Comparison of ENCODE assay signal across 2 cellular contexts in the genomic region with DNA sequence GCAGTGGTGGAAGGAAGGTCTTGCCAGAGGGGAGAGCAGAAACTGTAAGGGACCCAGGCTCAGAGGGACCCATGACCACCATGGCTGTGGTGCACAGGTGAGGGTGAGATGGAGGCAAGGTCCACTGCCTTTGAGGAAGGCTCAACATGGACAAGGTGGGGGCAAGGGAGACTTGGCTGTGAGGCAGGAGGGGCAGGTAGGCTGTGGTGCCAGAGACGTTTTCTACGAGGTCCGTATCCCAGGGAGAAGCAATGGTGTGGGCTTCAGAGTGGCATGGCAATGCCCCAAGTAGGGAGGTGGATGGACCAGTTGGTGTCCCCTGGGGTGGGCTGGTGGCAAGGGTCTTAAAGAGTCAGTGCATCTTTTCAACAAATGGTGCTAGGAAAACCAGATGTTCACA.
TF ChIP-seq lines count a peak whose summit lies in the region.

No MANE protein-coding gene starts in this region.

TF ChIP-seq in H1, 55 proteins besides CTCF, POLR2A, EP300 and RAD21:
- TF ChIP-seq GABPA (IDR thresholded peaks at IDR 0.05; ENCODE audit: borderline replicate concordance, insufficient read depth, low read length) (no peak), POU5F1 (IDR thresholded peaks at IDR 0.05; ENCODE audit: low read depth, low read length) (no peak), BRCA1 (IDR thresholded peaks at IDR 0.05; ENCODE audit: low read depth, low read length) (no peak), CHD1 (IDR thresholded peaks at IDR 0.05; ENCODE audit: low read depth, low read length) (no peak), CBX5 (IDR thresholded peaks at IDR 0.05; ENCODE audit: low read depth, low read length) (no peak), SIX5 (IDR thresholded peaks at IDR 0.05; ENCODE audit: low read depth, low read length) (no peak), SP4 (IDR thresholded peaks at IDR 0.05; ENCODE audit: low read length) (no peak)
- TF ChIP-seq, protein P1, sequence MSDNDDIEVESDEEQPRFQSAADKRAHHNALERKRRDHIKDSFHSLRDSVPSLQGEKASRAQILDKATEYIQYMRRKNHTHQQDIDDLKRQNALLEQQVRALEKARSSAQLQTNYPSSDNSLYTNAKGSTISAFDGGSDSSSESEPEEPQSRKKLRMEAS (IDR thresholded peaks at IDR 0.05) = no peak
- TF ChIP-seq, protein P2, sequence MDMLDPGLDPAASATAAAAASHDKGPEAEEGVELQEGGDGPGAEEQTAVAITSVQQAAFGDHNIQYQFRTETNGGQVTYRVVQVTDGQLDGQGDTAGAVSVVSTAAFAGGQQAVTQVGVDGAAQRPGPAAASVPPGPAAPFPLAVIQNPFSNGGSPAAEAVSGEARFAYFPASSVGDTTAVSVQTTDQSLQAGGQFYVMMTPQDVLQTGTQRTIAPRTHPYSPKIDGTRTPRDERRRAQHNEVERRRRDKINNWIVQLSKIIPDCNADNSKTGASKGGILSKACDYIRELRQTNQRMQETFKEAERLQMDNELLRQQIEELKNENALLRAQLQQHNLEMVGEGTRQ (IDR thresholded peaks at IDR 0.05; ENCODE audit: low read length) = no peak
- TF ChIP-seq, protein P3, sequence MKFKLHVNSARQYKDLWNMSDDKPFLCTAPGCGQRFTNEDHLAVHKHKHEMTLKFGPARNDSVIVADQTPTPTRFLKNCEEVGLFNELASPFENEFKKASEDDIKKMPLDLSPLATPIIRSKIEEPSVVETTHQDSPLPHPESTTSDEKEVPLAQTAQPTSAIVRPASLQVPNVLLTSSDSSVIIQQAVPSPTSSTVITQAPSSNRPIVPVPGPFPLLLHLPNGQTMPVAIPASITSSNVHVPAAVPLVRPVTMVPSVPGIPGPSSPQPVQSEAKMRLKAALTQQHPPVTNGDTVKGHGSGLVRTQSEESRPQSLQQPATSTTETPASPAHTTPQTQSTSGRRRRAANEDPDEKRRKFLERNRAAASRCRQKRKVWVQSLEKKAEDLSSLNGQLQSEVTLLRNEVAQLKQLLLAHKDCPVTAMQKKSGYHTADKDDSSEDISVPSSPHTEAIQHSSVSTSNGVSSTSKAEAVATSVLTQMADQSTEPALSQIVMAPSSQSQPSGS (IDR thresholded peaks at IDR 0.05; ENCODE audit: low read length) = no peak

TF ChIP-seq in SK-N-SH, 30 proteins besides CTCF, POLR2A, EP300 and RAD21:
- TF ChIP-seq RXRA (IDR thresholded peaks at IDR 0.05; ENCODE audit: borderline replicate concordance, low read depth) (no peak), FOXM1 (IDR thresholded peaks at IDR 0.05; ENCODE audit: low read depth) (no peak), SMC3 (IDR thresholded peaks at IDR 0.05; ENCODE audit: low read depth, low read length) (no peak), POLR2AphosphoS5 (IDR thresholded peaks at IDR 0.05; ENCODE audit: low read depth, low read length) (no peak), TEAD4 (IDR thresholded peaks at IDR 0.05; ENCODE audit: borderline replicate concordance, insufficient read depth) (no peak), SIN3A (IDR thresholded peaks at IDR 0.05; ENCODE audit: borderline replicate concordance, low read depth, low read length) (no peak), GATA2 (CRISPR knock-in tag; IDR thresholded peaks at IDR 0.05) (no peak), NRF1 (IDR thresholded peaks at IDR 0.05; ENCODE audit: low read depth, low read length) (no peak), NFIC (IDR thresholded peaks at IDR 0.05; ENCODE audit: borderline replicate concordance) (no peak)
- TF ChIP-seq, protein P4, sequence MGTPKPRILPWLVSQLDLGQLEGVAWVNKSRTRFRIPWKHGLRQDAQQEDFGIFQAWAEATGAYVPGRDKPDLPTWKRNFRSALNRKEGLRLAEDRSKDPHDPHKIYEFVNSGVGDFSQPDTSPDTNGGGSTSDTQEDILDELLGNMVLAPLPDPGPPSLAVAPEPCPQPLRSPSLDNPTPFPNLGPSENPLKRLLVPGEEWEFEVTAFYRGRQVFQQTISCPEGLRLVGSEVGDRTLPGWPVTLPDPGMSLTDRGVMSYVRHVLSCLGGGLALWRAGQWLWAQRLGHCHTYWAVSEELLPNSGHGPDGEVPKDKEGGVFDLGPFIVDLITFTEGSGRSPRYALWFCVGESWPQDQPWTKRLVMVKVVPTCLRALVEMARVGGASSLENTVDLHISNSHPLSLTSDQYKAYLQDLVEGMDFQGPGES (IDR thresholded peaks at IDR 0.05; ENCODE audit: low read depth, low read length) = no peak
- TF ChIP-seq, protein P5, sequence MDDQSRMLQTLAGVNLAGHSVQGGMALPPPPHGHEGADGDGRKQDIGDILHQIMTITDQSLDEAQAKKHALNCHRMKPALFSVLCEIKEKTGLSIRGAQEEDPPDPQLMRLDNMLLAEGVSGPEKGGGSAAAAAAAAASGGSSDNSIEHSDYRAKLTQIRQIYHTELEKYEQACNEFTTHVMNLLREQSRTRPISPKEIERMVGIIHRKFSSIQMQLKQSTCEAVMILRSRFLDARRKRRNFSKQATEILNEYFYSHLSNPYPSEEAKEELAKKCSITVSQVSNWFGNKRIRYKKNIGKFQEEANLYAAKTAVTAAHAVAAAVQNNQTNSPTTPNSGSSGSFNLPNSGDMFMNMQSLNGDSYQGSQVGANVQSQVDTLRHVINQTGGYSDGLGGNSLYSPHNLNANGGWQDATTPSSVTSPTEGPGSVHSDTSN (IDR thresholded peaks at IDR 0.05) = no peak
- TF ChIP-seq, protein P2 (IDR thresholded peaks at IDR 0.05; ENCODE audit: borderline replicate concordance, low read depth, low read length) = no peak
- TF ChIP-seq, protein P1 (IDR thresholded peaks at IDR 0.05; ENCODE audit: low read depth) = no peak
TF ChIP-seq in SK-N-SH: peak in this region for 0.
